In genomic region chr4:3174371-3175338, GRCh38 we compare ENCODE assay signal across 22 cellular contexts.
DNase-seq lines count a peak whose midpoint lies in the region; ATAC-seq and TF ChIP-seq lines count a peak whose summit lies in the region.
"Had no signal": no experiment of that assay in that cellular context is flagged by ENCODE, and none has a peak within 500 bp of the region (broad histone marks: within the 10 kb centered on the region; RNA-seq: fewer than 3 reads in every experiment).

No MANE protein-coding gene starts in this region.

- no peaks in the 10 kb centered on the region for H3K27me3 Mint-ChIP-seq in natural killer cell (ENCODE audit: low read depth in 2 of 2)
- H3K27me3 Mint-ChIP-seq: activated CD8-positive, alpha-beta T cell treated with anti-CD3 and anti-CD28 coated beads for 36 hours; CD4-positive, alpha-beta T cell; dendritic cell treated with granulocyte-macrophage colony-stimulating factor and Interleukin-4, amounts not matched to agents 40 ng/mL and 50 ng/mL, for 4 days had no signal

- H3K9me3 Mint-ChIP-seq in natural killer cell, result no peaks in the 10 kb centered on the region
- H3K9me3 Mint-ChIP-seq: activated CD8-positive, alpha-beta T cell treated with anti-CD3 and anti-CD28 coated beads for 36 hours; CD4-positive, alpha-beta T cell; dendritic cell treated with granulocyte-macrophage colony-stimulating factor and Interleukin-4, amounts not matched to agents 40 ng/mL and 50 ng/mL, for 4 days had no signal

- peaks cover 15% of the 10 kb centered on the region for H3K36me3 Mint-ChIP-seq in natural killer cell

- DNase-seq in NCI-H1092 (lab: John Stamatoyannopoulos, UW) (peak; percentile 12), NCI-H1417 treated with DMSO at 0.1 percent for 48 hours (lab: John Stamatoyannopoulos, UW) (peak; percentile 11), SK-N-DZ (ENCODE audit: low spot score) (peak; percentile 95), natural killer cell (no peak), DMS114 treated with DMSO at 0.1 percent for 48 hours (lab: John Stamatoyannopoulos, UW; ENCODE audit: unreplicated experiment) (no peak), amniotic stem cell (lab: John Stamatoyannopoulos, UW) (no peak)
- DNase-seq: activated CD8-positive, alpha-beta T cell treated with anti-CD3 and anti-CD28 coated beads for 36 hours; activated gamma-delta T cell treated with Interleukin-2 at 50 U/mL for 16 hours; activated T-cell treated with anti-CD3 and anti-CD28 coated beads for 4 hours; CD4-positive, alpha-beta T cell; DMS53; left colon; MG63; NCI-H2029 treated with DMSO at 0.1 percent for 48 hours; spleen; stimulated activated CD4-positive, alpha-beta T cell treated with anti-CD3 and anti-CD28 coated beads, Interleukin-4, amount 100 ng/mL, for 24 hours; stimulated activated naive CD8-positive, alpha-beta T cell treated with anti-CD3 and anti-CD28 coated beads, Interleukin-15, Interleukin-2, amounts not matched to agents 100 U/mL and 50 U/mL, for 24 hours; thyroid gland had no signal

- H3K4me1 Mint-ChIP-seq in natural killer cell, result peaks cover 49 to 52% of the 10 kb centered on the region in 2 donors

- no peak for TF ChIP-seq CTCF in natural killer cell (IDR thresholded peaks at IDR 0.05)

- H3K27ac Mint-ChIP-seq in natural killer cell, result peak overlapping the region; percentile 84 to 90
- H3K27ac Mint-ChIP-seq: activated CD8-positive, alpha-beta T cell treated with anti-CD3 and anti-CD28 coated beads for 36 hours; CD4-positive, alpha-beta T cell; dendritic cell treated with granulocyte-macrophage colony-stimulating factor and Interleukin-4, amounts not matched to agents 40 ng/mL and 50 ng/mL, for 4 days; mesothelial cell of epicardium had no signal

- H3K4me3 Mint-ChIP-seq in natural killer cell, result peak overlapping the region; percentile 78
- H3K4me3 Mint-ChIP-seq: activated CD8-positive, alpha-beta T cell treated with anti-CD3 and anti-CD28 coated beads for 36 hours; CD4-positive, alpha-beta T cell; dendritic cell treated with granulocyte-macrophage colony-stimulating factor and Interleukin-4, amounts not matched to agents 40 ng/mL and 50 ng/mL, for 4 days; mesothelial cell of epicardium had no signal

- intact Hi-C loops in natural killer cell (cut with micrococcal nuclease), result loop anchor here (1.0 to 2.0 kb wide), 3 partner anchors 18 to 269 kb away; no protein-coding TSS in a partner anchor

- ATAC-seq in natural killer cell (peak; percentile 91 to 98 (median 95)), HG03280 (IDR thresholded peaks at IDR 0.05; ENCODE audit: unreplicated experiment) (no peak)
- ATAC-seq: activated CD4-positive, CD25-positive, alpha-beta regulatory T cell treated with anti-CD3 and anti-CD28 coated beads, Interleukin-2, amount 50 U/mL, for 24 hours; activated CD8-positive, alpha-beta T cell treated with anti-CD3 and anti-CD28 coated beads for 36 hours; left colon; stimulated activated naive CD8-positive, alpha-beta T cell treated with anti-CD3 and anti-CD28 coated beads, Interleukin-15, Interleukin-2, amounts not matched to agents 100 U/mL and 50 U/mL, for 24 hours had no signal

Comparison
In these comparisons a context has a peak if more than half of its experiments do, and no peak if none do; other contexts are left out.
1. DNase-seq: peak in NCI-H1092 (single experiment), NCI-H1417 treated with DMSO at 0.1 percent for 48 hours (single experiment) and SK-N-DZ (single experiment); none in natural killer cell (single experiment), DMS114 treated with DMSO at 0.1 percent for 48 hours (single experiment) and amniotic stem cell (single experiment).